In genomic region chr12:2752676-2753371, GRCh38 we compare ENCODE assay signal across 9 cellular contexts. TPM values are rescaled to one million over a fixed set of nuclear protein-coding genes. Genes with fewer than 3 reads are reported as not detected.
A peak's percentile ranks its signal among the peaks of the same experiment; 100 is the strongest.
DNase-seq lines count a peak whose midpoint lies in the region; ATAC-seq and TF ChIP-seq lines count a peak whose summit lies in the region.
"Had no signal": no experiment of that assay in that cellular context is flagged by ENCODE, and none has a peak within 500 bp of the region (broad histone marks: within the 10 kb centered on the region; RNA-seq: fewer than 3 reads in every experiment).

No MANE protein-coding gene starts in this region.

- CTCF ChIA-PET in PC-3 (lab: Charles Lee): no interaction called here

- intact Hi-C loops in PC-3 (cut with micrococcal nuclease): no loop called here
- intact Hi-C loops in natural killer cell (cut with micrococcal nuclease): no loop called here

- no peak overlapping the region for H3K4me2 ChIP-seq in PC-3 (ENCODE audit: low read length)

- no peaks in the 10 kb centered on the region for H3K9me2 ChIP-seq in PC-3 (replicated peaks; ENCODE audit: low read length)

- no peaks in the 10 kb centered on the region for H3K79me2 ChIP-seq in PC-3 (ENCODE audit: low read length)

- H3K36me3 Mint-ChIP-seq in activated T-cell treated with anti-CD3 and anti-CD28 coated beads, Interleukin-2, amount 50 U/mL, for 4 hours (ENCODE audit: insufficient read depth): no peaks in the 10 kb centered on the region
- H3K36me3 Mint-ChIP-seq in natural killer cell: no peaks in the 10 kb centered on the region
- H3K36me3 Mint-ChIP-seq in stimulated activated effector memory CD8-positive, alpha-beta T cell treated with anti-CD3 and anti-CD28 coated beads, Interleukin-12 subunit alpha, Interleukin-12 subunit beta, amount 100 ng/mL, for 72 hours: no peaks in the 10 kb centered on the region

- H3K9me3 ChIP-seq in PC-3 (ENCODE audit: low read length): no peaks in the 10 kb centered on the region

- peaks cover 54% of the 10 kb centered on the region for H3K27me3 Mint-ChIP-seq in activated T-cell treated with anti-CD3 and anti-CD28 coated beads, Interleukin-2, amount 50 U/mL, for 4 hours (ENCODE audit: low read depth)
- peaks cover 38 to 53% of the 10 kb centered on the region in 2 donors for H3K27me3 Mint-ChIP-seq in natural killer cell (ENCODE audit: low read depth in 2 of 2)

- H3F3A ChIP-seq in PC-3 (ENCODE audit: low read length, unreplicated experiment): no peaks in the 10 kb centered on the region

- no peaks in the 10 kb centered on the region for H4K20me1 ChIP-seq in PC-3 (ENCODE audit: low read length)

- no peak overlapping the region for H3K27ac ChIP-seq in PC-3 (ENCODE audit: low read length)

- DNase-seq in PC-3 (peak; percentile 69), fibroblast of gingiva (ENCODE audit: low read depth) (peak; percentile 37), natural killer cell (peak; percentile 81)
- peak; percentile 69 for DNase-seq in activated T-cell treated with anti-CD3 and anti-CD28 coated beads, Interleukin-2, amount 50 U/mL, for 4 hours
- DNase-seq in stimulated activated effector memory CD8-positive, alpha-beta T cell treated with anti-CD3 and anti-CD28 coated beads, Interleukin-12 subunit alpha, Interleukin-12 subunit beta, amount 100 ng/mL, for 72 hours (ENCODE audit: low spot score in 2 of 2): peak; percentile 67 to 85

- peak overlapping the region in 1 of 2 donors; percentile 14 for H3K27ac Mint-ChIP-seq in natural killer cell
- no peak overlapping the region for H3K27ac Mint-ChIP-seq in stimulated activated effector memory CD8-positive, alpha-beta T cell treated with anti-CD3 and anti-CD28 coated beads, Interleukin-12 subunit alpha, Interleukin-12 subunit beta, amount 100 ng/mL, for 72 hours
- H3K27ac Mint-ChIP-seq: activated naive CD8-positive, alpha-beta T cell had no signal

- H3K9me3 Mint-ChIP-seq in activated T-cell treated with anti-CD3 and anti-CD28 coated beads, Interleukin-2, amount 50 U/mL, for 4 hours: no peaks in the 10 kb centered on the region
- H3K9me3 Mint-ChIP-seq in natural killer cell: no peaks in the 10 kb centered on the region
- H3K9me3 Mint-ChIP-seq in stimulated activated effector memory CD8-positive, alpha-beta T cell treated with anti-CD3 and anti-CD28 coated beads, Interleukin-12 subunit alpha, Interleukin-12 subunit beta, amount 100 ng/mL, for 72 hours: no peaks in the 10 kb centered on the region

- POLR2A ChIA-PET in PC-3 (lab: Charles Lee; ENCODE audit: unreplicated experiment): no interaction called here

- TF ChIP-seq CTCF in PC-3 (conservative IDR thresholded peaks at IDR 0.05; ENCODE audit: low read depth, low read length) (no peak), natural killer cell (IDR thresholded peaks at IDR 0.05) (no peak)

- no peaks in the 10 kb centered on the region for H3K36me3 ChIP-seq in PC-3 (ENCODE audit: low read depth, low read length)

- H2AFZ ChIP-seq in PC-3 (ENCODE audit: low read length): no peak overlapping the region

- no peaks in the 10 kb centered on the region for H3K4me1 ChIP-seq in PC-3 (ENCODE audit: insufficient read depth, low read length)

- no peak overlapping the region for H3K9ac ChIP-seq in PC-3 (ENCODE audit: low read length)

- peaks cover 22% of the 10 kb centered on the region; the same call in 1 of the 2 replicates for H3K27me3 ChIP-seq in PC-3 (ENCODE audit: low read length)

- peak; percentile 66 for ATAC-seq in GM21576 (IDR thresholded peaks at IDR 0.05; ENCODE audit: unreplicated experiment)
- ATAC-seq in PC-3: peak; percentile 79
- peak; percentile 96 to 99 for ATAC-seq in activated T-cell treated with anti-CD3 and anti-CD28 coated beads, Interleukin-2, amount 50 U/mL, for 4 hours
- ATAC-seq in natural killer cell: peak; percentile 98 to 100 (median 100)
- peak; percentile 90 for ATAC-seq in stimulated activated effector memory CD8-positive, alpha-beta T cell treated with anti-CD3 and anti-CD28 coated beads, Interleukin-12 subunit alpha, Interleukin-12 subunit beta, amount 100 ng/mL, for 72 hours
- ATAC-seq in GM19351 (IDR thresholded peaks at IDR 0.05; ENCODE audit: unreplicated experiment): no peak
- no peak for ATAC-seq in GM19467 (IDR thresholded peaks at IDR 0.05; ENCODE audit: unreplicated experiment)

- no peak overlapping the region for H3K4me3 ChIP-seq in PC-3 (ENCODE audit: low read length)

- no TSS peak for BruUV-seq in PC-3 (replicated peaks; lab: Mats Ljungman, UMichigan)

- H3K4me1 Mint-ChIP-seq in activated T-cell treated with anti-CD3 and anti-CD28 coated beads, Interleukin-2, amount 50 U/mL, for 4 hours (ENCODE audit: low read depth): no peaks in the 10 kb centered on the region
- peaks cover 5 to 17% of the 10 kb centered on the region in 2 donors for H3K4me1 Mint-ChIP-seq in natural killer cell
- H3K4me1 Mint-ChIP-seq in stimulated activated effector memory CD8-positive, alpha-beta T cell treated with anti-CD3 and anti-CD28 coated beads, Interleukin-12 subunit alpha, Interleukin-12 subunit beta, amount 100 ng/mL, for 72 hours: peaks cover 5% of the 10 kb centered on the region

- H3K4me3 Mint-ChIP-seq in activated T-cell treated with anti-CD3 and anti-CD28 coated beads, Interleukin-2, amount 50 U/mL, for 4 hours: no peak overlapping the region
- H3K4me3 Mint-ChIP-seq in natural killer cell: peak overlapping the region; percentile 38
- no peak overlapping the region for H3K4me3 Mint-ChIP-seq in stimulated activated effector memory CD8-positive, alpha-beta T cell treated with anti-CD3 and anti-CD28 coated beads, Interleukin-12 subunit alpha, Interleukin-12 subunit beta, amount 100 ng/mL, for 72 hours
- H3K4me3 Mint-ChIP-seq: activated naive CD8-positive, alpha-beta T cell had no signal

RNA-seq across cellular contexts. Expression of gene FKBP4, which starts 41.9 kb away (rescaled TPM):
- 162 and 188 TPM in 2 replicates for total RNA-seq in PC-3 (2014; rRNA removed)
- total RNA-seq in activated T-cell treated with anti-CD3 and anti-CD28 coated beads, Interleukin-2, amount 50 U/mL, for 4 hours: 100 to 1,000 TPM; 296 to 336 (median 319) TPM
- total RNA-seq in natural killer cell: 10 to 100 TPM; 28.1 to 43.0 (median 29.6) TPM

RNA-seq across cellular contexts. Expression of gene ITFG2, which starts 59.6 kb away (rescaled TPM):
- total RNA-seq in PC-3 (2014; rRNA removed): 12.8 and 13.8 TPM in 2 replicates
- total RNA-seq in activated T-cell treated with anti-CD3 and anti-CD28 coated beads, Interleukin-2, amount 50 U/mL, for 4 hours: 10 to 100 TPM; 39.7 to 46.9 (median 45.0) TPM
- total RNA-seq in natural killer cell: 10 to 100 TPM; 58.6 to 72.0 (median 59.9) TPM

Comparison
In these comparisons a context has a peak if more than half of its experiments do, and no peak if none do; other contexts are left out.
1. ATAC-seq: peak in GM21576 (single experiment), PC-3 (single experiment), activated T-cell treated with anti-CD3 and anti-CD28 coated beads, Interleukin-2, amount 50 U/mL, for 4 hours (2 of 2), natural killer cell (3 of 3) and stimulated activated effector memory CD8-positive, alpha-beta T cell treated with anti-CD3 and anti-CD28 coated beads, Interleukin-12 subunit alpha, Interleukin-12 subunit beta, amount 100 ng/mL, for 72 hours (single experiment); none in GM19351 (single experiment) and GM19467 (single experiment).
2. Peak in every context shown above with its lines, with median percentiles within 50 percentile points of each other: DNase-seq.